ENCODE assay signal across 26 cellular contexts in the genomic region with DNA sequence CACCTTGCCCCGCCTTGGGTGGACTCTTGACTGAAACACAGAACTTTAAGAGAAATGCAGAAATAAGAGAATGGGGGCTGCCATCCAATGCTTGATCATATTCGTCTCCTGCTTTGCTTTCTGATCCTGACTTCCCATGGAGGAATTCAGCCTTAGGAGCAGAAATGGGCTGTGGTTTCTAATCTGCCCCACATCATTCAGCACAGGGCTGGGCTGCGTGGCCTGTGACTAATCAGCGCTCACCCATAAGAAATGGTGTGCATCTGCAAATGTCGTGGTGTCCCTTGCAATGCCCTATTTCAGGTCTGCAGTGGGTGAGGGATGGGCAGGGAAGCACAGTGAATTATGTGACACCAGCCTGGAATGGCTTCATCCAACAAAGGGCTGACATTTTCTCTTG.
DNase-seq lines count a peak whose midpoint lies in the region; ATAC-seq and TF ChIP-seq lines count a peak whose summit lies in the region.
"Had no signal": no experiment of that assay in that cellular context is flagged by ENCODE, and none has a peak within 500 bp of the region (broad histone marks: within the 10 kb centered on the region; RNA-seq: fewer than 3 reads in every experiment).

No MANE protein-coding gene starts in this region.

- no peak overlapping the region for H3K27ac ChIP-seq in brain microvascular endothelial cell
- H3K27ac ChIP-seq in gastroesophageal sphincter, result no peak overlapping the region
- H3K27ac ChIP-seq: 22Rv1, body of pancreas, colonic mucosa, esophagus squamous epithelium, stomach had no signal

- H3K27me3 ChIP-seq in brain microvascular endothelial cell (replicated peaks) (no peaks in the 10 kb centered on the region), gastroesophageal sphincter (peaks cover 58% of the 10 kb centered on the region)
- H3K27me3 ChIP-seq: colonic mucosa had no signal

- in situ Hi-C loops in brain microvascular endothelial cell (cut with HindIII; ENCODE audit: low pct_ligation_motif_present, low sequenced_read_pairs), result no loop called here

- ATAC-seq in sciatic nerve (no peak), gastroesophageal sphincter (no peak), GM18505 (IDR thresholded peaks at IDR 0.05; ENCODE audit: unreplicated experiment) (no peak), GM21381 (IDR thresholded peaks at IDR 0.05; ENCODE audit: unreplicated experiment) (no peak)
- ATAC-seq: body of pancreas; effector memory CD8-positive, alpha-beta T cell; left cardiac atrium had no signal

- intact Hi-C loops in sciatic nerve (cut with DNase I), result no loop called here

- no peaks in the 10 kb centered on the region for H3K4me1 ChIP-seq in gastroesophageal sphincter
- H3K4me1 ChIP-seq: body of pancreas, colonic mucosa, esophagus squamous epithelium, HAP-1, stomach had no signal

- H3K36me3 ChIP-seq in brain microvascular endothelial cell (replicated peaks), result no peaks in the 10 kb centered on the region
- no peaks in the 10 kb centered on the region for H3K36me3 ChIP-seq in gastroesophageal sphincter
- H3K36me3 ChIP-seq: colonic mucosa, esophagus squamous epithelium, HAP-1, stomach had no signal

- 79 to 81% methylated on average over 2 to 3 of the region's 5 CpGs for WGBS in gastroesophageal sphincter (ENCODE audit: low coverage in 1 of 2), 2 donors

- H3K4me3 ChIP-seq in brain microvascular endothelial cell (ENCODE audit: low read depth, low read length) (no peak overlapping the region), gastroesophageal sphincter (no peak overlapping the region)
- H3K4me3 ChIP-seq: body of pancreas, colonic mucosa, esophagus squamous epithelium, HAP-1, stomach had no signal

- no peaks in the 10 kb centered on the region for H3K9me3 ChIP-seq in gastroesophageal sphincter
- H3K9me3 ChIP-seq: body of pancreas, colonic mucosa, esophagus squamous epithelium, HAP-1, stomach had no signal

- DNase-seq in activated effector memory CD4-positive, alpha-beta T cell treated with anti-CD3 and anti-CD28 coated beads, Interleukin-2, amount 50 U/mL, for 16 hours, result peak; percentile 36
- no peak for DNase-seq in activated effector memory CD4-positive, alpha-beta T cell treated with Interleukin-2 at 50 U/mL for 16 hours
- DNase-seq in HS-27A (ENCODE audit: low read depth), result peak; percentile 12
- DNase-seq in brain microvascular endothelial cell, result peak; percentile 14
- peak; percentile 12 for DNase-seq in sciatic nerve (ENCODE audit: low spot score)
- DNase-seq: activated CD4-positive, alpha-beta T cell treated with anti-CD3 and anti-CD28 coated beads, Interleukin-2, amount 10 ng/mL, durations not matched to agents 24 days and 14 days; body of pancreas; colonic mucosa; effector memory CD8-positive, alpha-beta T cell; esophagus squamous epithelium; glutamatergic neuron; KG1; left cardiac atrium; naive B cell; NCI-H187 treated with DMSO at 0.1 percent for 48 hours; NCI-H2227 treated with DMSO at 0.1 percent for 48 hours; NCI-H774; occipital lobe; SIG-M5; stomach; trophoblast cell had no signal

- TF ChIP-seq CTCF in brain microvascular endothelial cell (IDR thresholded peaks at IDR 0.05; ENCODE audit: low read depth, low read length, missing control alignments) (no peak), gastroesophageal sphincter (IDR thresholded peaks at IDR 0.05) (no peak)

- no peak for TF ChIP-seq EP300 in gastroesophageal sphincter (IDR thresholded peaks at IDR 0.05)

- TF ChIP-seq POLR2A in gastroesophageal sphincter (IDR thresholded peaks at IDR 0.05) (no peak), GM18505 (IDR thresholded peaks at IDR 0.05; ENCODE audit: borderline replicate concordance, extremely low read depth, insufficient read depth, insufficient read length) (no peak)
